ENCODE assay signal across 9 cellular contexts in the genomic region with DNA sequence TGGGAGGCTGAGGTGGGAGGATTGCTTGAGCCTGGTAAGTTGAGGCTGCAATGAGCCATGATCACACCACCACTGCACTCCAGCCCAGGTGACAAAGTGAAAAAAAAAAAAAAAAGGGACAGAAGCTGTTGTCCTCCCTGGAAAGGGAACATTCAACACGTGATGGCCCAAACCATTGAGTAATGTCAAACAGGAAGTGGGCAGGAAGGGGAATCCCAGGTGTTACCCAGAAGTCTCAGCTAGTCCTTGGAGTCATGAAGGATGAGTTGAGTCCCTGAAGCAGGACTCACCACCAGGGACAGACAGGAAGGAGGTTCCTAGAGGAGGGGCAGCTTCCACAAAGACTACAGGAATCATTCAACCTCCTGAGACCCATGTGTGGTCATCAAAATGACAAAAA. TPM values are rescaled to one million over a fixed set of nuclear protein-coding genes. Genes with fewer than 3 reads are reported as not detected.
DNase-seq lines count a peak whose midpoint lies in the region; ATAC-seq, FAIRE-seq and TF ChIP-seq lines count a peak whose summit lies in the region.
"Had no signal": no experiment of that assay in that cellular context is flagged by ENCODE, and none has a peak within 500 bp of the region (broad histone marks: within the 10 kb centered on the region; RNA-seq: fewer than 3 reads in every experiment).

No MANE protein-coding gene starts in this region.

- 0 to 11% methylated on average over 1 of the region's 1 CpG for WGBS in GM23248 (ENCODE audit: low coverage in 1 of 2, low lambda C conversion rate in 2 of 2, missing lambda C conversion rate in 2 of 2), 2 experiments

- no peak overlapping the region for H2AFZ ChIP-seq in GM23248

- POLR2A ChIA-PET in activated CD4-positive, alpha-beta memory T cell treated with anti-CD3 and anti-CD28 coated beads for 36 hours (lab: Charles Lee): no interaction called here

- H3K79me2 ChIP-seq in GM23248 (ENCODE audit: insufficient read depth): no peaks in the 10 kb centered on the region

- H3K27ac Mint-ChIP-seq in activated CD4-positive, alpha-beta memory T cell treated with anti-CD3 and anti-CD28 coated beads for 36 hours: no peak overlapping the region
- H3K27ac Mint-ChIP-seq in natural killer cell treated with Interleukin-12 subunit alpha and Interleukin-12 subunit beta and Interleukin-15 and Interleukin-18, amount 100 ng/mL, for 72 hours: peak overlapping the region; percentile 26 to 41

- CTCF ChIA-PET in activated CD4-positive, alpha-beta memory T cell treated with anti-CD3 and anti-CD28 coated beads for 36 hours (lab: Charles Lee): interaction anchor here (1.2 kb wide), 1 partner anchor 208 kb away, joined by 3 read pairs; no protein-coding TSS in a partner anchor

- no peaks in the 10 kb centered on the region for H3K9me3 Mint-ChIP-seq in activated CD4-positive, alpha-beta memory T cell treated with anti-CD3 and anti-CD28 coated beads for 36 hours
- peaks cover 2% of the 10 kb centered on the region for H3K9me3 Mint-ChIP-seq in natural killer cell treated with Interleukin-12 subunit alpha and Interleukin-12 subunit beta and Interleukin-15 and Interleukin-18, amount 100 ng/mL, for 72 hours

- intact Hi-C loops in activated CD4-positive, alpha-beta memory T cell treated with anti-CD3 and anti-CD28 coated beads for 36 hours (cut with micrococcal nuclease): no loop called here

- no peak for TF ChIP-seq POLR2A in GM12891 (IDR thresholded peaks at IDR 0.05; ENCODE audit: low read depth, low read length)

- FAIRE-seq in GM12891 (lab: Jason Lieb, UNC): peak; percentile 43

- no peaks in the 10 kb centered on the region for H3K36me3 Mint-ChIP-seq in activated CD4-positive, alpha-beta memory T cell treated with anti-CD3 and anti-CD28 coated beads for 36 hours
- no peaks in the 10 kb centered on the region for H3K36me3 Mint-ChIP-seq in natural killer cell treated with Interleukin-12 subunit alpha and Interleukin-12 subunit beta and Interleukin-15 and Interleukin-18, amount 100 ng/mL, for 72 hours

- no peak overlapping the region for H3K9ac ChIP-seq in GM23248

- DNase-seq in GM12891 (ENCODE audit: insufficient read length, low spot score) (no peak), SW 1271 (lab: John Stamatoyannopoulos, UW) (no peak), GM23248 (no peak)
- DNase-seq in activated CD4-positive, alpha-beta memory T cell treated with anti-CD3 and anti-CD28 coated beads for 36 hours: peak; percentile 75
- no peak for DNase-seq in natural killer cell treated with Interleukin-12 subunit alpha and Interleukin-12 subunit beta and Interleukin-15 and Interleukin-18, amount 100 ng/mL, for 72 hours (ENCODE audit: low spot score)
- DNase-seq: cerebellar nuclear complex, hypothalamus had no signal

- H3K4me1 ChIP-seq in GM23248 (ENCODE audit: insufficient read depth): no peaks in the 10 kb centered on the region

- H3K4me3 ChIP-seq in GM23248: no peak overlapping the region

- no peak overlapping the region for H3K4me2 ChIP-seq in GM23248 (ENCODE audit: unreplicated experiment)

- H4K20me1 ChIP-seq in GM23248 (ENCODE audit: insufficient read depth): no peaks in the 10 kb centered on the region

- H3K27me3 ChIP-seq in GM23248 (replicated peaks; ENCODE audit: insufficient read depth): no peaks in the 10 kb centered on the region

- peaks cover 12% of the 10 kb centered on the region for H3K4me1 Mint-ChIP-seq in activated CD4-positive, alpha-beta memory T cell treated with anti-CD3 and anti-CD28 coated beads for 36 hours (ENCODE audit: low read depth)
- H3K4me1 Mint-ChIP-seq in natural killer cell treated with Interleukin-12 subunit alpha and Interleukin-12 subunit beta and Interleukin-15 and Interleukin-18, amount 100 ng/mL, for 72 hours (ENCODE audit: low read depth in 2 of 2): peaks cover 12 to 16% of the 10 kb centered on the region in 2 donors

- H3K36me3 ChIP-seq in GM23248 (ENCODE audit: low read depth): no peaks in the 10 kb centered on the region

- H3K27ac ChIP-seq in GM23248: no peak overlapping the region

- ATAC-seq in HG03342 (IDR thresholded peaks at IDR 0.05; ENCODE audit: unreplicated experiment): peak; percentile 56
- peak; percentile 63 to 78 for ATAC-seq in natural killer cell treated with Interleukin-12 subunit alpha and Interleukin-12 subunit beta and Interleukin-15 and Interleukin-18, amount 100 ng/mL, for 72 hours
- no peak for ATAC-seq in HG02588 (IDR thresholded peaks at IDR 0.05; ENCODE audit: unreplicated experiment)

- in situ Hi-C loops in GM23248 (cut with MboI): no loop called here

- no peaks in the 10 kb centered on the region for H3K9me3 ChIP-seq in GM23248 (ENCODE audit: low read depth)

- no peak overlapping the region for H3K4me3 Mint-ChIP-seq in activated CD4-positive, alpha-beta memory T cell treated with anti-CD3 and anti-CD28 coated beads for 36 hours
- peak overlapping the region; percentile 1 for H3K4me3 Mint-ChIP-seq in natural killer cell treated with Interleukin-12 subunit alpha and Interleukin-12 subunit beta and Interleukin-15 and Interleukin-18, amount 100 ng/mL, for 72 hours

- no peaks in the 10 kb centered on the region for H3F3A ChIP-seq in GM23248 (ENCODE audit: insufficient read depth)

- no peaks in the 10 kb centered on the region for H3K27me3 Mint-ChIP-seq in activated CD4-positive, alpha-beta memory T cell treated with anti-CD3 and anti-CD28 coated beads for 36 hours
- H3K27me3 Mint-ChIP-seq in natural killer cell treated with Interleukin-12 subunit alpha and Interleukin-12 subunit beta and Interleukin-15 and Interleukin-18, amount 100 ng/mL, for 72 hours: peaks cover 0 to 2% of the 10 kb centered on the region in 2 donors

- H3K9me2 ChIP-seq in GM23248 (ENCODE audit: insufficient read depth): no peaks in the 10 kb centered on the region

TF ChIP-seq in GM12891, 5 proteins besides CTCF, POLR2A, EP300 and RAD21:
- TF ChIP-seq POLR2AphosphoS5 (IDR thresholded peaks at IDR 0.05; ENCODE audit: low read depth, low read length): no peak
- TF ChIP-seq SPI1 (IDR thresholded peaks at IDR 0.05; ENCODE audit: low read depth, low read length): peak; percentile 83
TF ChIP-seq in GM12891: peak in this region for 1.

RNA-seq across cellular contexts. Expression of gene CMIP, which starts 19.8 kb away (rescaled TPM):
- 15.3 TPM for polyA plus RNA-seq in GM12891 (2012; ENCODE audit: low read depth, missing spikeins)
- total RNA-seq in activated CD4-positive, alpha-beta memory T cell treated with anti-CD3 and anti-CD28 coated beads for 36 hours: 10 to 100 TPM; 35.0 to 36.6 TPM
- 10 to 100 TPM; 48.0 to 57.6 TPM for total RNA-seq in natural killer cell treated with Interleukin-12 subunit alpha and Interleukin-12 subunit beta and Interleukin-15 and Interleukin-18, amount 100 ng/mL, for 72 hours
- 7.8 and 9.5 TPM in 2 replicates for total RNA-seq in GM23248 (2014; rRNA removed; shearing (Covaris generic))
- polyA plus RNA-seq in GM23248 (2016; fragmentation: Nextera tagmentation; extraction: Ambion mirVana): 1.3 and 1.5 TPM in 2 replicates
